18 cellular contexts compared by ENCODE assay signal in genomic region chr16:85579199-85579598, GRCh38. TPM values are rescaled to one million over a fixed set of nuclear protein-coding genes. Genes with fewer than 3 reads are reported as not detected.
DNase-seq lines count a peak whose midpoint lies in the region; ATAC-seq and TF ChIP-seq lines count a peak whose summit lies in the region.
"Had no signal": no experiment of that assay in that cellular context is flagged by ENCODE, and none has a peak within 500 bp of the region (broad histone marks: within the 10 kb centered on the region; RNA-seq: fewer than 3 reads in every experiment).

No MANE protein-coding gene starts in this region.

- WGBS in GM23248 (ENCODE audit: low coverage in 1 of 2, low lambda C conversion rate in 2 of 2, missing lambda C conversion rate in 2 of 2), 2 experiments, result 90 to 91% methylated on average over 12 of the region's 12 CpGs

- peak overlapping the region in 1 of 2 donors; percentile 70 for H3K4me3 Mint-ChIP-seq in effector memory CD8-positive, alpha-beta T cell
- no peak overlapping the region for H3K4me3 Mint-ChIP-seq in activated CD8-positive, alpha-beta T cell treated with anti-CD3 and anti-CD28 coated beads, Interleukin-2, amount 10 ng/mL, durations not matched to agents 7 days and 5 days
- H3K4me3 Mint-ChIP-seq: activated CD4-positive, alpha-beta T cell treated with anti-CD3 and anti-CD28 coated beads, Interleukin-2, amount 10 ng/mL, durations not matched to agents 24 days and 14 days; activated naive CD8-positive, alpha-beta T cell treated with anti-CD3 and anti-CD28 coated beads, Interleukin-2, amount 50 U/mL, for 24 hours; memory B cell had no signal

- CTCF ChIA-PET in activated CD8-positive, alpha-beta T cell treated with anti-CD3 and anti-CD28 coated beads, Interleukin-2, amount 10 ng/mL, durations not matched to agents 7 days and 5 days (lab: Charles Lee), result interaction anchor here (1.2 kb wide), 1 partner anchor 26 kb away, joined by 3 read pairs; no protein-coding TSS in a partner anchor

- H3K27ac Mint-ChIP-seq in effector memory CD8-positive, alpha-beta T cell, result peak overlapping the region; percentile 83 to 94
- no peak overlapping the region for H3K27ac Mint-ChIP-seq in activated CD8-positive, alpha-beta T cell treated with anti-CD3 and anti-CD28 coated beads, Interleukin-2, amount 10 ng/mL, durations not matched to agents 7 days and 5 days
- H3K27ac Mint-ChIP-seq: activated CD4-positive, alpha-beta T cell treated with anti-CD3 and anti-CD28 coated beads, Interleukin-2, amount 10 ng/mL, durations not matched to agents 24 days and 14 days; memory B cell had no signal

- no peak for TF ChIP-seq POLR2A in vagina (IDR thresholded peaks at IDR 0.05)

- no peaks in the 10 kb centered on the region for H3K27me3 Mint-ChIP-seq in effector memory CD8-positive, alpha-beta T cell
- H3K27me3 Mint-ChIP-seq in activated CD8-positive, alpha-beta T cell treated with anti-CD3 and anti-CD28 coated beads, Interleukin-2, amount 10 ng/mL, durations not matched to agents 7 days and 5 days (ENCODE audit: low read depth), result no peaks in the 10 kb centered on the region
- H3K27me3 Mint-ChIP-seq: activated CD4-positive, alpha-beta T cell treated with anti-CD3 and anti-CD28 coated beads, Interleukin-2, amount 10 ng/mL, durations not matched to agents 24 days and 14 days; activated naive CD8-positive, alpha-beta T cell treated with anti-CD3 and anti-CD28 coated beads, Interleukin-2, amount 50 U/mL, for 24 hours; memory B cell had no signal

- H3K4me1 Mint-ChIP-seq in effector memory CD8-positive, alpha-beta T cell (ENCODE audit: low read depth in 2 of 2), result peaks cover 66 to 74% of the 10 kb centered on the region in 2 donors
- peaks cover 16% of the 10 kb centered on the region for H3K4me1 Mint-ChIP-seq in activated CD8-positive, alpha-beta T cell treated with anti-CD3 and anti-CD28 coated beads, Interleukin-2, amount 10 ng/mL, durations not matched to agents 7 days and 5 days (ENCODE audit: low read depth)

- peaks cover 48% of the 10 kb centered on the region for H3K4me1 ChIP-seq in mucosa of stomach (ENCODE audit: control insufficient read depth, insufficient read depth, low read length)
- peaks cover 69% of the 10 kb centered on the region for H3K4me1 ChIP-seq in vagina
- H3K4me1 ChIP-seq in GM23248 (ENCODE audit: insufficient read depth), result peaks cover 26% of the 10 kb centered on the region

- H3K9ac ChIP-seq in mucosa of stomach (ENCODE audit: low read length), result peak overlapping the region; percentile 7
- H3K9ac ChIP-seq in GM23248, result no peak overlapping the region
- H3K9ac ChIP-seq: parathyroid adenoma had no signal

- H3K27me3 ChIP-seq in mucosa of stomach (ENCODE audit: control insufficient read depth, insufficient read depth, low read length), result no peaks in the 10 kb centered on the region
- H3K27me3 ChIP-seq in vagina, result no peaks in the 10 kb centered on the region
- H3K27me3 ChIP-seq in GM23248 (replicated peaks; ENCODE audit: insufficient read depth), result no peaks in the 10 kb centered on the region
- H3K27me3 ChIP-seq: MG63 had no signal

- no peaks in the 10 kb centered on the region for H3K9me3 ChIP-seq in mucosa of stomach (ENCODE audit: control insufficient read depth, low read length)
- H3K9me3 ChIP-seq in vagina, result no peaks in the 10 kb centered on the region
- H3K9me3 ChIP-seq in GM23248 (ENCODE audit: low read depth), result no peaks in the 10 kb centered on the region
- H3K9me3 ChIP-seq: MG63 had no signal

- H3K27ac ChIP-seq in vagina (peak overlapping the region; percentile 53), GM23248 (no peak overlapping the region)
- H3K27ac ChIP-seq: parathyroid adenoma had no signal

- H3K9me3 Mint-ChIP-seq in effector memory CD8-positive, alpha-beta T cell, result no peaks in the 10 kb centered on the region
- H3K9me3 Mint-ChIP-seq in activated CD8-positive, alpha-beta T cell treated with anti-CD3 and anti-CD28 coated beads, Interleukin-2, amount 10 ng/mL, durations not matched to agents 7 days and 5 days (ENCODE audit: insufficient read depth), result no peaks in the 10 kb centered on the region
- H3K9me3 Mint-ChIP-seq: activated CD4-positive, alpha-beta T cell treated with anti-CD3 and anti-CD28 coated beads, Interleukin-2, amount 10 ng/mL, durations not matched to agents 24 days and 14 days; activated naive CD8-positive, alpha-beta T cell treated with anti-CD3 and anti-CD28 coated beads, Interleukin-2, amount 50 U/mL, for 24 hours; memory B cell had no signal

- POLR2A ChIA-PET in activated CD8-positive, alpha-beta T cell treated with anti-CD3 and anti-CD28 coated beads, Interleukin-2, amount 10 ng/mL, durations not matched to agents 7 days and 5 days (lab: Charles Lee), result no interaction called here

- H3K4me2 ChIP-seq in GM23248 (ENCODE audit: unreplicated experiment), result no peak overlapping the region

- no peak for TF ChIP-seq CTCF in vagina (IDR thresholded peaks at IDR 0.05)

- H3K9me2 ChIP-seq in GM23248 (ENCODE audit: insufficient read depth), result no peaks in the 10 kb centered on the region

- H4K20me1 ChIP-seq in GM23248 (ENCODE audit: insufficient read depth), result peaks cover 26% of the 10 kb centered on the region

- DNase-seq in NCI-H69 (lab: John Stamatoyannopoulos, UW) (peak; percentile 71), vagina (ENCODE audit: extremely low spot score in 2 of 2) (no peak), GM23248 (no peak)
- no peak for DNase-seq in effector memory CD8-positive, alpha-beta T cell
- DNase-seq in activated CD8-positive, alpha-beta T cell treated with anti-CD3 and anti-CD28 coated beads, Interleukin-2, amount 10 ng/mL, durations not matched to agents 7 days and 5 days, result no peak
- DNase-seq: activated CD4-positive, alpha-beta T cell treated with anti-CD3 and anti-CD28 coated beads, Interleukin-2, amount 10 ng/mL, durations not matched to agents 24 days and 14 days; activated naive CD8-positive, alpha-beta T cell treated with anti-CD3 and anti-CD28 coated beads, Interleukin-2, amount 50 U/mL, for 24 hours; activated T-cell treated with anti-CD3 and anti-CD28 coated beads, Interleukin-2, amount 50 U/mL, for 48 hours; EL; hippocampal formation; MG63; NCI-H2029; SHP77; stimulated activated CD4-positive, alpha-beta T cell treated with anti-CD3 and anti-CD28 coated beads, Interleukin-12 subunit alpha, Interleukin-12 subunit beta, amount 100 ng/mL, for 4 hours had no signal

- H3K4me3 ChIP-seq in mucosa of stomach (ENCODE audit: low read length), result no peak overlapping the region
- H3K4me3 ChIP-seq in vagina, result no peak overlapping the region
- H3K4me3 ChIP-seq in GM23248, result no peak overlapping the region
- H3K4me3 ChIP-seq: MG63 had no signal

- no peak overlapping the region for H2AFZ ChIP-seq in GM23248
- H2AFZ ChIP-seq: parathyroid adenoma had no signal

- peaks cover 33% of the 10 kb centered on the region for H3K36me3 Mint-ChIP-seq in effector memory CD8-positive, alpha-beta T cell (ENCODE audit: insufficient read depth)
- H3K36me3 Mint-ChIP-seq in activated CD8-positive, alpha-beta T cell treated with anti-CD3 and anti-CD28 coated beads, Interleukin-2, amount 10 ng/mL, durations not matched to agents 7 days and 5 days (ENCODE audit: low read depth), result no peaks in the 10 kb centered on the region

- intact Hi-C loops in vagina (cut with DNase I), result no loop called here

- ATAC-seq in effector memory CD8-positive, alpha-beta T cell (replicated peaks), result no peak
- no peak for ATAC-seq in HG03378 (IDR thresholded peaks at IDR 0.05; ENCODE audit: unreplicated experiment)
- ATAC-seq in activated CD8-positive, alpha-beta T cell treated with anti-CD3 and anti-CD28 coated beads, Interleukin-2, amount 10 ng/mL, durations not matched to agents 7 days and 5 days, result no peak
- ATAC-seq: activated naive CD8-positive, alpha-beta T cell treated with anti-CD3 and anti-CD28 coated beads, Interleukin-2, amount 50 U/mL, for 24 hours had no signal

- no peaks in the 10 kb centered on the region for H3K36me3 ChIP-seq in mucosa of stomach (ENCODE audit: control insufficient read depth, insufficient read depth, low read length)
- no peaks in the 10 kb centered on the region for H3K36me3 ChIP-seq in vagina
- no peaks in the 10 kb centered on the region for H3K36me3 ChIP-seq in GM23248 (ENCODE audit: low read depth)
- H3K36me3 ChIP-seq: MG63 had no signal

- peaks cover 100% of the 10 kb centered on the region for H3K79me2 ChIP-seq in GM23248 (ENCODE audit: insufficient read depth)

- peaks cover 14% of the 10 kb centered on the region; the same call in 1 of the 2 replicates for H3F3A ChIP-seq in GM23248 (ENCODE audit: insufficient read depth)

- in situ Hi-C loops in GM23248 (cut with MboI), result no loop called here

RNA-seq across cellular contexts. Expression of gene GSE1, which starts 33.9 kb away (rescaled TPM):
- 80.8 TPM for total RNA-seq in vagina
- 10 to 100 TPM; 48.9 to 51.4 TPM for total RNA-seq in activated CD8-positive, alpha-beta T cell treated with anti-CD3 and anti-CD28 coated beads, Interleukin-2, amount 10 ng/mL, durations not matched to agents 7 days and 5 days
- total RNA-seq in GM23248 (2014; rRNA removed; shearing (Covaris generic)), result 35.1 and 46.3 TPM in 2 replicates
- polyA plus RNA-seq in GM23248 (2016; fragmentation: Nextera tagmentation; extraction: Ambion mirVana), result 10.6 and 11.6 TPM in 2 replicates
